Comparison of ENCODE assay signal across 17 cellular contexts in genomic region chr2:145546091-145546490, GRCh38.
DNase-seq lines count a peak whose midpoint lies in the region; ATAC-seq and TF ChIP-seq lines count a peak whose summit lies in the region.
"Had no signal": no experiment of that assay in that cellular context is flagged by ENCODE, and none has a peak within 500 bp of the region (broad histone marks: within the 10 kb centered on the region; RNA-seq: fewer than 3 reads in every experiment).

No MANE protein-coding gene starts in this region.

- intact Hi-C loops in A673 (cut with micrococcal nuclease; ENCODE audit: unreplicated experiment) = loop anchor here (10.0 kb wide), 1 partner anchor 1181 kb away; no protein-coding TSS in a partner anchor
- intact Hi-C loops in testis (cut with DNase I; ENCODE audit: low total_unique reads) = no loop called here
- intact Hi-C loops in activated CD8-positive, alpha-beta T cell treated with anti-CD3 and anti-CD28 coated beads for 36 hours (cut with micrococcal nuclease) = no loop called here

- H3K4me3 ChIP-seq in A673 (ENCODE audit: low read depth, low read length, poor library complexity, severe bottlenecking) = no peak overlapping the region
- H3K4me3 ChIP-seq in fibroblast of mammary gland (ENCODE audit: control insufficient read depth, low read depth, low read length) = no peak overlapping the region
- H3K4me3 ChIP-seq in testis = no peak overlapping the region
- H3K4me3 ChIP-seq: BLaER1, mucosa of descending colon, skin epidermis had no signal

- peak overlapping the region; percentile 98 for H3K27ac ChIP-seq in A673 (ENCODE audit: low read depth, low read length, poor library complexity, severe bottlenecking)
- H3K27ac ChIP-seq in testis = no peak overlapping the region
- H3K27ac ChIP-seq: BLaER1, skin epidermis had no signal

- H3K27me3 ChIP-seq in A673 (replicated peaks; ENCODE audit: insufficient read depth, low read depth, low read length, poor library complexity) (no peaks in the 10 kb centered on the region), testis (no peaks in the 10 kb centered on the region)
- H3K27me3 ChIP-seq: BLaER1 had no signal

- no peaks in the 10 kb centered on the region for H3K9me3 Mint-ChIP-seq in activated CD8-positive, alpha-beta T cell treated with anti-CD3 and anti-CD28 coated beads for 36 hours

- no peak for TF ChIP-seq POLR2A in testis (IDR thresholded peaks at IDR 0.05)

- ATAC-seq in activated CD8-positive, alpha-beta T cell treated with anti-CD3 and anti-CD28 coated beads for 36 hours = no peak
- ATAC-seq: mucosa of descending colon had no signal

- H3K4me3 Mint-ChIP-seq in activated CD8-positive, alpha-beta T cell treated with anti-CD3 and anti-CD28 coated beads for 36 hours = no peak overlapping the region
- H3K4me3 Mint-ChIP-seq: activated B cell treated with CpG ODN at 0.5 μM for 24 hours; stimulated activated naive CD8-positive, alpha-beta T cell treated with anti-CD3 and anti-CD28 coated beads, Interleukin-15, Interleukin-2, amounts not matched to agents 100 ng/mL and 50 ng/mL, for 24 hours had no signal

- in situ Hi-C loops in SK-MEL-5 (cut with HindIII; ENCODE audit: low pct_unique_long_range_greater_than_20kb, low sequenced_read_pairs) = no loop called here

- POLR2A ChIA-PET in A673 (lab: Charles Lee; ENCODE audit: low non-redundant PET) = no interaction called here
- POLR2A ChIA-PET in activated CD8-positive, alpha-beta T cell treated with anti-CD3 and anti-CD28 coated beads for 36 hours (lab: Charles Lee) = no interaction called here

- peak; percentile 22; the same call in 1 of the 2 replicates for TF ChIP-seq CTCF in A673 (conservative IDR thresholded peaks at IDR 0.05; ENCODE audit: low read depth, low read length)
- peak; percentile 36 for TF ChIP-seq CTCF in fibroblast of mammary gland (conservative IDR thresholded peaks at IDR 0.05; ENCODE audit: control insufficient read depth, insufficient read depth, low read depth, low read length)
- TF ChIP-seq CTCF in testis (IDR thresholded peaks at IDR 0.05) = no peak
- no peak for TF ChIP-seq CTCF in activated CD8-positive, alpha-beta T cell treated with anti-CD3 and anti-CD28 coated beads for 36 hours (IDR thresholded peaks at IDR 0.05)

- H3K36me3 ChIP-seq in A673 (ENCODE audit: insufficient read depth, low read length, poor library complexity, severe bottlenecking) (no peaks in the 10 kb centered on the region), testis (ENCODE audit: low read depth, missing control alignments) (no peaks in the 10 kb centered on the region)
- H3K36me3 ChIP-seq: BLaER1 had no signal

- DNase-seq in A673 (ENCODE audit: low spot score) (peak; percentile 36), GM03348 (ENCODE audit: low spot score) (peak; percentile 4), SK-MEL-5 (ENCODE audit: low read depth, low spot score) (peak; percentile 34), fibroblast of mammary gland (ENCODE audit: low read depth) (peak; percentile 41), testis (no peak), middle frontal gyrus (ENCODE audit: extremely low spot score, low spot score) (no peak), NCI-H748 (lab: John Stamatoyannopoulos, UW; ENCODE audit: unreplicated experiment) (no peak)
- no peak for DNase-seq in activated CD8-positive, alpha-beta T cell treated with anti-CD3 and anti-CD28 coated beads for 36 hours
- DNase-seq: activated B cell treated with CpG ODN at 0.5 μM for 24 hours; activated naive CD4-positive, alpha-beta T cell; effector memory CD4-positive, alpha-beta T cell; NCI-H1105 treated with DMSO at 0.1 percent for 48 hours; NCI-H345 had no signal

- H3K9me3 ChIP-seq in A673 (ENCODE audit: low read depth, low read length, poor library complexity, severe bottlenecking) (peaks cover 7% of the 10 kb centered on the region), testis (no peaks in the 10 kb centered on the region)
- H3K9me3 ChIP-seq: BLaER1, mucosa of descending colon had no signal

- H3K4me1 ChIP-seq in A673 (ENCODE audit: insufficient read depth, low read length, poor library complexity, severe bottlenecking) (peaks cover 25% of the 10 kb centered on the region), testis (no peaks in the 10 kb centered on the region)
- H3K4me1 ChIP-seq: BLaER1 had no signal

- BruUV-seq in A673 (replicated peaks; lab: Mats Ljungman, UMichigan) = no TSS peak

- no peaks in the 10 kb centered on the region for H3K4me1 Mint-ChIP-seq in activated CD8-positive, alpha-beta T cell treated with anti-CD3 and anti-CD28 coated beads for 36 hours (ENCODE audit: low read depth)
- H3K4me1 Mint-ChIP-seq: activated B cell treated with CpG ODN at 0.5 μM for 24 hours had no signal

- H3K27ac Mint-ChIP-seq in activated CD8-positive, alpha-beta T cell treated with anti-CD3 and anti-CD28 coated beads for 36 hours = no peak overlapping the region
- H3K27ac Mint-ChIP-seq: activated B cell treated with CpG ODN at 0.5 μM for 24 hours; stimulated activated naive CD8-positive, alpha-beta T cell treated with anti-CD3 and anti-CD28 coated beads, Interleukin-15, Interleukin-2, amounts not matched to agents 100 ng/mL and 50 ng/mL, for 24 hours had no signal

- peaks cover 2% of the 10 kb centered on the region for H3K27me3 Mint-ChIP-seq in activated CD8-positive, alpha-beta T cell treated with anti-CD3 and anti-CD28 coated beads for 36 hours
- H3K27me3 Mint-ChIP-seq: activated B cell treated with CpG ODN at 0.5 μM for 24 hours had no signal

- CTCF ChIA-PET in A673 (lab: Charles Lee) = no interaction called here
- CTCF ChIA-PET in activated CD8-positive, alpha-beta T cell treated with anti-CD3 and anti-CD28 coated beads for 36 hours (lab: Charles Lee) = no interaction called here

- WGBS in testis, 2 donors = 73 to 82% methylated on average over 2 of the region's 2 CpGs

- H3K36me3 Mint-ChIP-seq in activated CD8-positive, alpha-beta T cell treated with anti-CD3 and anti-CD28 coated beads for 36 hours (ENCODE audit: low read depth) = no peaks in the 10 kb centered on the region

Comparison
In these comparisons a context has a peak if more than half of its experiments do, and no peak if none do; other contexts are left out.
1. DNase-seq: peak in A673 (single experiment), GM03348 (single experiment), SK-MEL-5 (single experiment) and fibroblast of mammary gland (single experiment); none in testis (single experiment), middle frontal gyrus (single experiment), NCI-H748 (single experiment) and activated CD8-positive, alpha-beta T cell treated with anti-CD3 and anti-CD28 coated beads for 36 hours (single experiment).
2. CTCF ChIP-seq: peak in A673 (single experiment) and fibroblast of mammary gland (single experiment); none in testis (0 of 3) and activated CD8-positive, alpha-beta T cell treated with anti-CD3 and anti-CD28 coated beads for 36 hours (single experiment).